8 cellular contexts compared by ENCODE assay signal in genomic region chr5:56838409-56839039, GRCh38. TPM values are rescaled to one million over a fixed set of nuclear protein-coding genes. Genes with fewer than 3 reads are reported as not detected.
DNase-seq lines count a peak whose midpoint lies in the region; ATAC-seq, FAIRE-seq and TF ChIP-seq lines count a peak whose summit lies in the region.

No MANE protein-coding gene starts in this region.

- no peak for TF ChIP-seq EP300 in GM12878 (IDR thresholded peaks at IDR 0.05; ENCODE audit: borderline replicate concordance in 1 of 2, control insufficient read depth in 1 of 2, low read depth in 2 of 2, low read length in 2 of 2)

- FAIRE-seq in GM12878 (lab: Jason Lieb, UNC): peak; percentile 62
- peak; percentile 73 for FAIRE-seq in keratinocyte (lab: Jason Lieb, UNC)

- H4K20me1 ChIP-seq in H9 (ENCODE audit: control insufficient read depth, insufficient read depth, insufficient read length): no peaks in the 10 kb centered on the region
- H4K20me1 ChIP-seq in GM12878 (ENCODE audit: control insufficient read depth, insufficient read depth): no peaks in the 10 kb centered on the region
- H4K20me1 ChIP-seq in keratinocyte (ENCODE audit: control insufficient read depth, extremely low read depth, insufficient read depth, low read length): no peaks in the 10 kb centered on the region

- H3K18ac ChIP-seq in H9 (ENCODE audit: insufficient read length, low read depth, low read length): no peak overlapping the region

- CTCF ChIA-PET in GM12878 (lab: Yijun Ruan, JAX): interaction anchor here (0.5 to 9.2 kb wide), 65 partner anchors 10 to 998 kb away, joined by 3 to 296 read pairs (median 4); partner anchors contain the start of genes MAP3K1 and SETD9

- H2AFZ ChIP-seq in H9 (ENCODE audit: low read length) (no peak overlapping the region), GM12878 (ENCODE audit: control insufficient read depth, low read depth, low read length) (peak overlapping the region; percentile 9; the same call in 1 of the 2 replicates), keratinocyte (ENCODE audit: control insufficient read depth, low read length) (peak overlapping the region; percentile 16)

- H2AK5ac ChIP-seq in H9 (ENCODE audit: insufficient read length, low read length): no peak overlapping the region

- H4K91ac ChIP-seq in H9 (ENCODE audit: insufficient read length, low read depth, low read length): no peak overlapping the region

- H3K79me1 ChIP-seq in H9 (ENCODE audit: insufficient read depth, low read depth, low read length, poor library complexity, severe bottlenecking): no peaks in the 10 kb centered on the region

- H2BK20ac ChIP-seq in H9 (ENCODE audit: low read depth, low read length, poor library complexity, severe bottlenecking): no peak overlapping the region

- no peak overlapping the region for H3K4me3 Mint-ChIP-seq in H9
- peak overlapping the region; percentile 58 to 63 for H3K4me3 Mint-ChIP-seq in stimulated activated naive CD8-positive, alpha-beta T cell treated with anti-CD3 and anti-CD28 coated beads, Interleukin-15, amount 100 ng/mL, for 72 hours

- H4K5ac ChIP-seq in H9 (ENCODE audit: insufficient read length, low read depth, low read length): no peak overlapping the region

- no peak overlapping the region for H3K14ac ChIP-seq in H9 (ENCODE audit: insufficient read depth, low read length)

- SMC1A ChIA-PET in GM12878 (lab: Charles Lee; ENCODE audit: uncharacterized antibody, unreplicated experiment): interaction anchor here (0.7 to 6.6 kb wide), 60 partner anchors 8 to 903 kb away, joined by 3 to 164 read pairs (median 5); no protein-coding TSS in a partner anchor

- H3K56ac ChIP-seq in H9 (ENCODE audit: insufficient read length, low read depth, low read length): no peak overlapping the region

- no peak overlapping the region for H3T11ph ChIP-seq in H9 (ENCODE audit: low read length)

- no peaks in the 10 kb centered on the region for H3K36me3 Mint-ChIP-seq in H9 (ENCODE audit: insufficient read depth in 1 of 3, low read depth in 3 of 3)

- dilution Hi-C loops in keratinocyte (cut with MboI; ENCODE audit: extremely low pct_ligation_motif_present, low sequenced_read_pairs): no loop called here

- RAD21 ChIA-PET in GM12878 (lab: Charles Lee; ENCODE audit: unreplicated experiment): interaction anchor here (0.8 to 6.4 kb wide), 44 partner anchors 11 to 902 kb away, joined by 3 to 174 read pairs (median 5); partner anchors contain the start of genes MAP3K1 and SETD9

- no peak overlapping the region for H2BK120ac ChIP-seq in H9 (ENCODE audit: low read depth, low read length, poor library complexity, severe bottlenecking)

- peak; percentile 85 for ATAC-seq in GM12878
- peak; percentile 64 for ATAC-seq in stimulated activated naive CD8-positive, alpha-beta T cell treated with anti-CD3 and anti-CD28 coated beads, Interleukin-15, amount 100 ng/mL, for 72 hours

- H3K36me3 ChIP-seq in GM12878 (ENCODE audit: control insufficient read depth in 2 of 2, insufficient read depth in 2 of 2, low read length in 1 of 2): no peaks in the 10 kb centered on the region
- no peaks in the 10 kb centered on the region for H3K36me3 ChIP-seq in keratinocyte (ENCODE audit: control insufficient read depth in 2 of 2, extremely low read depth in 1 of 2, insufficient read depth in 2 of 2, low read length in 2 of 2)

- H3K9ac ChIP-seq in H9 (ENCODE audit: extremely low read depth, insufficient read length, low read length) (no peak overlapping the region), GM12878 (ENCODE audit: control insufficient read depth, insufficient read depth, low read length) (no peak overlapping the region), keratinocyte (ENCODE audit: control insufficient read depth, extremely low read depth, insufficient read depth, low read length) (peak overlapping the region; percentile 45)

- no TSS peak for BruUV-seq in GM12878 (replicated peaks; lab: Mats Ljungman, UMichigan)

- H3K4me3 ChIP-seq in GM12878: no peak overlapping the region; the same call in 1 of the 2 replicates
- peak overlapping the region in 2 of 3 experiments; percentile 45 for H3K4me3 ChIP-seq in keratinocyte (ENCODE audit: control insufficient read depth in 2 of 3, extremely low read depth in 1 of 3, insufficient read depth in 2 of 3, low read depth in 1 of 3, low read length in 3 of 3)

- no peaks in the 10 kb centered on the region for H3K9me3 ChIP-seq in H9 (ENCODE audit: control insufficient read depth, low read depth, low read length)
- H3K9me3 ChIP-seq in GM12878 (replicated peaks; ENCODE audit: control insufficient read depth, insufficient read depth, low read length): no peaks in the 10 kb centered on the region
- no peaks in the 10 kb centered on the region for H3K9me3 ChIP-seq in keratinocyte (ENCODE audit: control insufficient read depth, low read depth, low read length)

- peak; percentile 74 for TF ChIP-seq CTCF in H9 (conservative IDR thresholded peaks at IDR 0.05)
- TF ChIP-seq CTCF in GM12878 (IDR thresholded peaks at IDR 0.05 in 2 of 3, conservative IDR thresholded peaks at IDR 0.05 in 1 of 3; ENCODE audit: control insufficient read depth in 2 of 3, extremely low read depth in 1 of 3, insufficient read depth in 1 of 3, low read depth in 3 of 3, low read length in 3 of 3): peak; percentile 41 to 78 (median 52); a peak in 5 of 6 replicates
- TF ChIP-seq CTCF in keratinocyte (optimal IDR thresholded peaks at IDR 0.05 in 1 of 3, IDR thresholded peaks at IDR 0.05 in 1 of 3, conservative IDR thresholded peaks at IDR 0.05 in 1 of 3; ENCODE audit: extremely low read depth in 1 of 3, insufficient read depth in 2 of 3, low read length in 3 of 3): peak; percentile 5 to 54 (median 30)

- no peak overlapping the region for H2BK15ac ChIP-seq in H9 (ENCODE audit: low read depth, low read length)

- H3K27me3 ChIP-seq in H9 (ENCODE audit: insufficient read depth, low read length) (no peaks in the 10 kb centered on the region), GM12878 (replicated peaks in 1 of 2; ENCODE audit: control insufficient read depth in 2 of 2, insufficient read depth in 2 of 2, low read length in 1 of 2) (no peaks in the 10 kb centered on the region), keratinocyte (ENCODE audit: control insufficient read depth, extremely low read depth, insufficient read depth, low read length) (no peaks in the 10 kb centered on the region)

- peaks cover 4% of the 10 kb centered on the region for H3K4me1 ChIP-seq in H9 (ENCODE audit: insufficient read depth, low read length)
- peaks cover 8% of the 10 kb centered on the region; the same call in 1 of the 2 replicates for H3K4me1 ChIP-seq in GM12878 (ENCODE audit: control insufficient read depth, insufficient read depth, low read length)
- peaks cover 12% of the 10 kb centered on the region for H3K4me1 ChIP-seq in keratinocyte (ENCODE audit: control insufficient read depth, extremely low read depth, insufficient read depth, low read length)

- H3K4me2 ChIP-seq in H9 (ENCODE audit: insufficient read depth, insufficient read length, low read length) (no peak overlapping the region), GM12878 (ENCODE audit: control insufficient read depth, insufficient read depth) (peak overlapping the region; percentile 55), keratinocyte (ENCODE audit: control insufficient read depth, extremely low read depth, insufficient read depth, low read depth, low read length) (peak overlapping the region; percentile 81)

- H3K23ac ChIP-seq in H9 (ENCODE audit: insufficient read length, low read depth, low read length): no peak overlapping the region

- intact Hi-C loops in GM12878 (cut with micrococcal nuclease; ENCODE audit: unreplicated experiment): loop anchor here (1.0 to 5.0 kb wide), 3 partner anchors 356 to 568 kb away; no protein-coding TSS in a partner anchor

- H3K9me1 ChIP-seq in keratinocyte (ENCODE audit: control insufficient read depth, extremely low read depth, insufficient read depth, low read length): no peaks in the 10 kb centered on the region

- TF ChIP-seq POLR2A in GM12878 (IDR thresholded peaks at IDR 0.05; ENCODE audit: low read depth, low read length): no peak

- DNase-seq in NCI-H345 (lab: John Stamatoyannopoulos, UW): peak; percentile 31
- no peak for DNase-seq in NCI-H345 treated with DMSO at 0.1 percent for 48 hours (lab: John Stamatoyannopoulos, UW; ENCODE audit: unreplicated experiment)
- no peak for DNase-seq in H9
- DNase-seq in NCI-H748 treated with DMSO at 0.1 percent for 48 hours (lab: John Stamatoyannopoulos, UW): peak; percentile 65
- DNase-seq in GM12878 (ENCODE audit: low read depth, low spot score): peak; percentile 42
- no peak for DNase-seq in keratinocyte (ENCODE audit: low read depth, low spot score)
- no peak for DNase-seq in stimulated activated naive CD8-positive, alpha-beta T cell treated with anti-CD3 and anti-CD28 coated beads, Interleukin-15, amount 100 ng/mL, for 72 hours
- DNase-seq in activated CD8-positive, alpha-beta memory T cell treated with anti-CD3 and anti-CD28 coated beads, Interleukin-2, amount 50 U/mL, for 48 hours: no peak

- TF ChIP-seq RAD21 in GM12878 (IDR thresholded peaks at IDR 0.05; ENCODE audit: insufficient read depth, low read depth, low read length): peak; percentile 79

- WGBS in H9 (ENCODE audit: extremely low coverage, insufficient read length, low lambda C conversion rate): no CpG with 5 or more reads among the region's 4 CpGs
- 3% methylated on average over 4 of the region's 4 CpGs for WGBS in GM12878 (ENCODE audit: insufficient coverage, insufficient replicate concordance, low lambda C conversion rate, missing lambda C conversion rate)

- no peaks in the 10 kb centered on the region for H3K9me3 Mint-ChIP-seq in H9
- no peaks in the 10 kb centered on the region for H3K9me3 Mint-ChIP-seq in stimulated activated naive CD8-positive, alpha-beta T cell treated with anti-CD3 and anti-CD28 coated beads, Interleukin-15, amount 100 ng/mL, for 72 hours

- H2BK5ac ChIP-seq in H9 (ENCODE audit: insufficient read length, low read length): no peak overlapping the region

- no peaks in the 10 kb centered on the region for H3K27me3 Mint-ChIP-seq in H9 (ENCODE audit: low read depth)
- H3K27me3 Mint-ChIP-seq in stimulated activated naive CD8-positive, alpha-beta T cell treated with anti-CD3 and anti-CD28 coated beads, Interleukin-15, amount 100 ng/mL, for 72 hours: no peaks in the 10 kb centered on the region

- H3K27ac Mint-ChIP-seq in H9: peak overlapping the region in 2 of 3 experiments; percentile 43 to 53; a peak in 4 of 7 replicates
- H3K27ac Mint-ChIP-seq in stimulated activated naive CD8-positive, alpha-beta T cell treated with anti-CD3 and anti-CD28 coated beads, Interleukin-15, amount 100 ng/mL, for 72 hours: no peak overlapping the region

- no peaks in the 10 kb centered on the region for H3K23me2 ChIP-seq in H9 (ENCODE audit: insufficient read length, low read depth, low read length, poor library complexity, severe bottlenecking)

- POLR2A ChIA-PET in GM12878 (lab: Charles Lee): interaction anchor here (0.6 to 3.5 kb wide), 5 partner anchors 12 to 566 kb away, joined by 3 to 9 read pairs (median 3); no protein-coding TSS in a partner anchor

- H3K27ac ChIP-seq in H9 (ENCODE audit: insufficient read length, low read depth, low read length) (no peak overlapping the region), GM12878 (ENCODE audit: control insufficient read depth, insufficient read depth) (no peak overlapping the region), keratinocyte (ENCODE audit: control insufficient read depth, insufficient read depth, low read length) (peak overlapping the region; percentile 39)

- no peak overlapping the region for H2BK12ac ChIP-seq in H9 (ENCODE audit: insufficient read length, low read depth, low read length)

- in situ Hi-C loops in GM12878 (cut with MboI): loop anchor here (5.0 to 10.0 kb wide), 3 partner anchors 356 to 904 kb away; no protein-coding TSS in a partner anchor

- peaks cover 3% of the 10 kb centered on the region; the same call in 1 of the 2 replicates for H3K79me2 ChIP-seq in H9 (ENCODE audit: insufficient read depth, low read length)
- H3K79me2 ChIP-seq in GM12878 (ENCODE audit: control insufficient read depth, insufficient read depth, low read length): peaks cover 4% of the 10 kb centered on the region
- H3K79me2 ChIP-seq in keratinocyte (ENCODE audit: control insufficient read depth, insufficient read depth, low read length): peaks cover 80% of the 10 kb centered on the region

- no peak overlapping the region for H3K4ac ChIP-seq in H9 (ENCODE audit: low read depth, low read length)

- no peak overlapping the region for H4K8ac ChIP-seq in H9 (replicated peaks; ENCODE audit: insufficient read length, low read depth, low read length)

- H3K4me1 Mint-ChIP-seq in H9: peaks cover 41 to 43% of the 10 kb centered on the region in 2 experiments
- peaks cover 76% of the 10 kb centered on the region for H3K4me1 Mint-ChIP-seq in stimulated activated naive CD8-positive, alpha-beta T cell treated with anti-CD3 and anti-CD28 coated beads, Interleukin-15, amount 100 ng/mL, for 72 hours

RNA-seq across cellular contexts. Expression of gene MAP3K1, which starts 23.2 kb away (rescaled TPM):
- 11.1 TPM in 2 replicates for total RNA-seq in H9 (2021)
- 33.9 and 34.8 TPM in 2 replicates for total RNA-seq in GM12878 (2013; cell fraction: nucleolus; rRNA removed)
- total RNA-seq in GM12878 (2014; rRNA removed): 17.7 and 20.7 TPM in 2 replicates
- 19.0 and 19.7 TPM in 2 replicates for total RNA-seq in GM12878 (2014; rRNA removed; fragmentation: Illumina TruSeq; extraction: Trizol)
- 17.0 and 17.1 TPM in 2 replicates for total RNA-seq in GM12878 (2021)
- polyA plus RNA-seq in GM12878 (2011; ENCODE audit: low read depth): 2.0 TPM
- polyA plus RNA-seq in GM12878 (2011; rRNA removed): 24.6 and 30.8 TPM in 2 replicates
- 9.9 and 11.9 TPM in 2 replicates for polyA plus RNA-seq in GM12878 (2011; cell fraction: cytosol; rRNA removed)
- polyA plus RNA-seq in GM12878 (2011; cell fraction: nucleus; rRNA removed): 16.4 and 19.2 TPM in 2 replicates
- polyA plus RNA-seq in GM12878 (2012): 3.7 and 4.8 TPM in 2 replicates
- polyA plus RNA-seq in GM12878 (2014; fragmentation: Illumina TruSeq; extraction: Trizol): 13.0 and 15.1 TPM in 2 replicates
- 10 to 100 TPM in 1 of 2 experiments, 1 to 10 TPM in 1; 7.5 to 12.1 TPM for polyA plus RNA-seq in GM12878 (2014; fragmentation: Nextera tagmentation; extraction: Ambion mirVana)
- polyA plus RNA-seq in GM12878 (2014; rRNA removed): 7.9 and 8.2 TPM in 2 replicates
- polyA plus RNA-seq in GM12878 (2016; fragmentation: Nextera tagmentation; extraction: Ambion mirVana): 10 to 100 TPM in 1 of 2 experiments, 1 to 10 TPM in 1; 8.6 to 10.2 TPM
- polyA minus RNA-seq in GM12878 (2011; rRNA and poly(A)+ RNA removed): 42.3 and 54.1 TPM in 2 replicates
- polyA minus RNA-seq in GM12878 (2011; cell fraction: cytosol; rRNA and poly(A)+ RNA removed): 16.8 and 17.9 TPM in 2 replicates
- 17.5 and 20.8 TPM in 2 replicates for polyA minus RNA-seq in GM12878 (2011; cell fraction: nucleus; rRNA and poly(A)+ RNA removed)
- polyA plus RNA-seq in keratinocyte: 5.4 to 8.0 TPM (median 6.7 TPM) in 3 replicates
- polyA plus RNA-seq in keratinocyte (2011; ENCODE audit: low read depth): 2.0 TPM
- polyA plus RNA-seq in keratinocyte (2011; cell fraction: cytosol; rRNA removed): 2.1 and 4.4 TPM in 2 replicates
- polyA plus RNA-seq in keratinocyte (2011; cell fraction: nucleus; rRNA removed): 7.9 and 10.1 TPM in 2 replicates
- polyA plus RNA-seq in keratinocyte (2012; ENCODE audit: low replicate concordance): 3.6 and 4.7 TPM in 2 replicates
- polyA minus RNA-seq in keratinocyte: 4.1 to 19.8 TPM (median 14.6 TPM) in 3 replicates
- polyA minus RNA-seq in keratinocyte (2011; cell fraction: cytosol; rRNA and poly(A)+ RNA removed): 8.8 TPM
- polyA minus RNA-seq in keratinocyte (2011; cell fraction: nucleus; rRNA and poly(A)+ RNA removed): 12.2 and 19.7 TPM in 2 replicates

Comparison
In these comparisons a context has a peak if more than half of its experiments do, and no peak if none do; other contexts are left out.
1. DNase-seq: peak in NCI-H345 (single experiment), NCI-H748 treated with DMSO at 0.1 percent for 48 hours (single experiment) and GM12878 (single experiment); none in NCI-H345 treated with DMSO at 0.1 percent for 48 hours (single experiment), H9 (single experiment), keratinocyte (single experiment), stimulated activated naive CD8-positive, alpha-beta T cell treated with anti-CD3 and anti-CD28 coated beads, Interleukin-15, amount 100 ng/mL, for 72 hours (0 of 2) and activated CD8-positive, alpha-beta memory T cell treated with anti-CD3 and anti-CD28 coated beads, Interleukin-2, amount 50 U/mL, for 48 hours (single experiment).
2. H3K27ac Mint-ChIP-seq: peak in H9 (2 of 3); none in stimulated activated naive CD8-positive, alpha-beta T cell treated with anti-CD3 and anti-CD28 coated beads, Interleukin-15, amount 100 ng/mL, for 72 hours (0 of 2).
3. H3K4me3 Mint-ChIP-seq: peak in stimulated activated naive CD8-positive, alpha-beta T cell treated with anti-CD3 and anti-CD28 coated beads, Interleukin-15, amount 100 ng/mL, for 72 hours (2 of 2); none in H9 (0 of 2).
4. Peak in every context shown above with its lines, with median percentiles within 50 percentile points of each other: CTCF ChIP-seq.